1 cellular context compared by ENCODE assay signal in the genomic region with DNA sequence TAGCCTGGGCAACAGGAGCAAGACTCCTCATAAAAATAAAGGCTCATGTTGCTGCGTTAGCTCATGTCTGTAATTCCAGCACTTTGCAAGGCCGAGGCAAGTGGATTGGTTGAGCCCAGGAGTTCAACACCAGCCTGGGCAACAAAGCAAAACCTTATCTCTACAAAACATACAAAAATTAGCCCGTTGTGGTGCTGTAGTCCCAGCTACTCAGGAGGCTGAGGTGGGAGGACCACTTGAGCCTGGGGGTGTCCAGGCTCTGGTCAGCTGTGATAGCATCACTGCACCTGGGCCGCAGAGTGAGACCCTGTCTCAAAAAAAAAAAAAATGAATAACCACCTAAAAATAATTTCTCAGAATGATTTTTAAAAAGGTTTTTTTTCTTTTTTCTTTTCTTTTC.
TF ChIP-seq lines count a peak whose summit lies in the region.

No MANE protein-coding gene starts in this region.

TF ChIP-seq in K562, 482 proteins besides CTCF, POLR2A, EP300 and RAD21 (continued from another document):
- TF ChIP-seq, protein P1, sequence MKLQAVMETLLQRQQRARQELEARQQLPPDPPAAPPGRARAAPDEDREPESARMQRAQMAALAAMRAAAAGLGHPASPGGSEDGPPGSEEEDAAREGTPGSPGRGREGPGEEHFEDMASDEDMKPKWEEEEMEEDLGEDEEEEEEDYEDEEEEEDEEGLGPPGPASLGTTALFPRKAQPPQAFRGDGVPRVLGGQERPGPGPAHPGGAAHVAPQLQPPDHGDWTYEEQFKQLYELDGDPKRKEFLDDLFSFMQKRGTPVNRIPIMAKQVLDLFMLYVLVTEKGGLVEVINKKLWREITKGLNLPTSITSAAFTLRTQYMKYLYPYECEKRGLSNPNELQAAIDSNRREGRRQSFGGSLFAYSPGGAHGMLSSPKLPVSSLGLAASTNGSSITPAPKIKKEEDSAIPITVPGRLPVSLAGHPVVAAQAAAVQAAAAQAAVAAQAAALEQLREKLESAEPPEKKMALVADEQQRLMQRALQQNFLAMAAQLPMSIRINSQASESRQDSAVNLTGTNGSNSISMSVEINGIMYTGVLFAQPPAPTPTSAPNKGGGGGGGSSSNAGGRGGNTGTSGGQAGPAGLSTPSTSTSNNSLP (IDR thresholded peaks at IDR 0.05; ENCODE audit: borderline replicate concordance, low read depth, low read length) = no peak
- no peak for TF ChIP-seq JUNB (CRISPR knock-in tag; conservative IDR thresholded peaks at IDR 0.05)
- TF ChIP-seq SMARCA4 (IDR thresholded peaks at IDR 0.05) = peak; percentile 66
- TF ChIP-seq, protein P2, sequence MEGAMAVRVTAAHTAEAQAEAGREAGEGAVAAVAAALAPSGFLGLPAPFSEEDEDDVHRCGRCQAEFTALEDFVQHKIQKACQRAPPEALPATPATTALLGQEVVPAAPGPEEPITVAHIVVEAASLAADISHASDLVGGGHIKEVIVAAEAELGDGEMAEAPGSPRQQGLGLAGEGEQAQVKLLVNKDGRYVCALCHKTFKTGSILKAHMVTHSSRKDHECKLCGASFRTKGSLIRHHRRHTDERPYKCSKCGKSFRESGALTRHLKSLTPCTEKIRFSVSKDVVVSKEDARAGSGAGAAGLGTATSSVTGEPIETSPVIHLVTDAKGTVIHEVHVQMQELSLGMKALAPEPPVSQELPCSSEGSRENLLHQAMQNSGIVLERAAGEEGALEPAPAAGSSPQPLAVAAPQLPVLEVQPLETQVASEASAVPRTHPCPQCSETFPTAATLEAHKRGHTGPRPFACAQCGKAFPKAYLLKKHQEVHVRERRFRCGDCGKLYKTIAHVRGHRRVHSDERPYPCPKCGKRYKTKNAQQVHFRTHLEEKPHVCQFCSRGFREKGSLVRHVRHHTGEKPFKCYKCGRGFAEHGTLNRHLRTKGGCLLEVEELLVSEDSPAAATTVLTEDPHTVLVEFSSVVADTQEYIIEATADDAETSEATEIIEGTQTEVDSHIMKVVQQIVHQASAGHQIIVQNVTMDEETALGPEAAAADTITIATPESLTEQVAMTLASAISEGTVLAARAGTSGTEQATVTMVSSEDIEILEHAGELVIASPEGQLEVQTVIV (CRISPR knock-in tag; IDR thresholded peaks at IDR 0.05; ENCODE audit: borderline replicate concordance) = no peak
- peak; percentile 29; the same call in 1 of the 2 replicates for TF ChIP-seq STAT5A (IDR thresholded peaks at IDR 0.05; ENCODE audit: borderline replicate concordance, low read length)
- TF ChIP-seq, protein P3, sequence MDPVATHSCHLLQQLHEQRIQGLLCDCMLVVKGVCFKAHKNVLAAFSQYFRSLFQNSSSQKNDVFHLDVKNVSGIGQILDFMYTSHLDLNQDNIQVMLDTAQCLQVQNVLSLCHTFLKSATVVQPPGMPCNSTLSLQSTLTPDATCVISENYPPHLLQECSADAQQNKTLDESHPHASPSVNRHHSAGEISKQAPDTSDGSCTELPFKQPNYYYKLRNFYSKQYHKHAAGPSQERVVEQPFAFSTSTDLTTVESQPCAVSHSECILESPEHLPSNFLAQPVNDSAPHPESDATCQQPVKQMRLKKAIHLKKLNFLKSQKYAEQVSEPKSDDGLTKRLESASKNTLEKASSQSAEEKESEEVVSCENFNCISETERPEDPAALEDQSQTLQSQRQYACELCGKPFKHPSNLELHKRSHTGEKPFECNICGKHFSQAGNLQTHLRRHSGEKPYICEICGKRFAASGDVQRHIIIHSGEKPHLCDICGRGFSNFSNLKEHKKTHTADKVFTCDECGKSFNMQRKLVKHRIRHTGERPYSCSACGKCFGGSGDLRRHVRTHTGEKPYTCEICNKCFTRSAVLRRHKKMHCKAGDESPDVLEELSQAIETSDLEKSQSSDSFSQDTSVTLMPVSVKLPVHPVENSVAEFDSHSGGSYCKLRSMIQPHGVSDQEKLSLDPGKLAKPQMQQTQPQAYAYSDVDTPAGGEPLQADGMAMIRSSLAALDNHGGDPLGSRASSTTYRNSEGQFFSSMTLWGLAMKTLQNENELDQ (CRISPR knock-in tag; IDR thresholded peaks at IDR 0.05; ENCODE audit: borderline replicate concordance) = no peak
- TF ChIP-seq HMG20A (CRISPR knock-in tag; conservative IDR thresholded peaks at IDR 0.05) = no peak
- TF ChIP-seq KLF16 (IDR thresholded peaks at IDR 0.05) = peak; percentile 70; the same call in 1 of the 2 replicates
